1 cellular context compared by ENCODE assay signal in genomic region chr15:90994417-90995311, GRCh38.
TF ChIP-seq lines count a peak whose summit lies in the region.

Gene PRC1 (minus strand): TSS chr15:90994535. CDS start chr15:90994417, 118 bp downstream.

TF ChIP-seq in HepG2, 621 proteins besides CTCF, POLR2A, EP300 and RAD21 (continued from another document and continues in another):
- no peak for TF ChIP-seq TRIM22 (IDR thresholded peaks at IDR 0.05)
- TF ChIP-seq ZNF263 (CRISPR knock-in tag; IDR thresholded peaks at IDR 0.05) = peak; percentile 76
- peak; percentile 83; the same call in 1 of the 2 replicates for TF ChIP-seq ZNF747 (CRISPR knock-in tag; IDR thresholded peaks at IDR 0.05; ENCODE audit: borderline replicate concordance)
- no peak for TF ChIP-seq ZFP36L2 (CRISPR knock-in tag; IDR thresholded peaks at IDR 0.05)
- peak; percentile 98 for TF ChIP-seq SAP130 (CRISPR knock-in tag; IDR thresholded peaks at IDR 0.05; ENCODE audit: low read depth)
- no peak for TF ChIP-seq DPF2 (CRISPR knock-in tag; IDR thresholded peaks at IDR 0.05; ENCODE audit: borderline replicate concordance, low read depth)
- TF ChIP-seq SNRNP70 (IDR thresholded peaks at IDR 0.05; ENCODE audit: low read depth, low read length) = no peak
- TF ChIP-seq NCOR1 (IDR thresholded peaks at IDR 0.05; ENCODE audit: borderline replicate concordance, low read length) = no peak
- 0 out of 2 replicates have a peak, but pooled peaks have one; percentile 31 for TF ChIP-seq BHLHE40 (IDR thresholded peaks at IDR 0.05; ENCODE audit: low read length)
- TF ChIP-seq ZNF724P (CRISPR knock-in tag; IDR thresholded peaks at IDR 0.05; ENCODE audit: borderline replicate concordance) = peak; percentile 58; the same call in 1 of the 2 replicates
- no peak for TF ChIP-seq ZNF326 (CRISPR knock-in tag; IDR thresholded peaks at IDR 0.05; ENCODE audit: borderline replicate concordance)
- no peak for TF ChIP-seq EEA1 (CRISPR knock-in tag; IDR thresholded peaks at IDR 0.05; ENCODE audit: borderline replicate concordance)
- no peak for TF ChIP-seq ZNF550 (CRISPR knock-in tag; IDR thresholded peaks at IDR 0.05; ENCODE audit: borderline replicate concordance)
- TF ChIP-seq ZNF503 (CRISPR knock-in tag; IDR thresholded peaks at IDR 0.05) = no peak
- TF ChIP-seq SRSF4 (IDR thresholded peaks at IDR 0.05; ENCODE audit: low read depth, low read length, poor library complexity, severe bottlenecking) = no peak
- no peak for TF ChIP-seq SOX13 (IDR thresholded peaks at IDR 0.05)
- peak in 1 of 2 experiments; percentile 52; a peak in 1 of 4 replicates for TF ChIP-seq SOX13 (CRISPR knock-in tag; conservative IDR thresholded peaks at IDR 0.05 in 1 of 2, IDR thresholded peaks at IDR 0.05 in 1 of 2)
- no peak for TF ChIP-seq ZNF414 (CRISPR knock-in tag; IDR thresholded peaks at IDR 0.05)
- TF ChIP-seq SMYD3 (CRISPR knock-in tag; IDR thresholded peaks at IDR 0.05) = no peak
- peak; percentile 50; the same call in 1 of the 2 replicates for TF ChIP-seq SP5 (CRISPR knock-in tag; IDR thresholded peaks at IDR 0.05; ENCODE audit: borderline replicate concordance, low read depth)
- TF ChIP-seq TEAD3 (CRISPR knock-in tag; optimal IDR thresholded peaks at IDR 0.05; ENCODE audit: borderline replicate concordance) = peak; percentile 53
- no peak for TF ChIP-seq ZNF781 (CRISPR knock-in tag; IDR thresholded peaks at IDR 0.05; ENCODE audit: borderline replicate concordance, not compliant biosample characterization)
- TF ChIP-seq TFAP4 (IDR thresholded peaks at IDR 0.05; ENCODE audit: borderline replicate concordance, low read depth) = peak; percentile 41; the same call in 1 of the 2 replicates
- no peak for TF ChIP-seq ZNF235 (CRISPR knock-in tag; IDR thresholded peaks at IDR 0.05; ENCODE audit: borderline replicate concordance)
- peak; percentile 93; the same call in 1 of the 2 replicates for TF ChIP-seq ZNF878 (CRISPR knock-in tag; IDR thresholded peaks at IDR 0.05)
- TF ChIP-seq MLLT10 (CRISPR knock-in tag; IDR thresholded peaks at IDR 0.05) = no peak
- peak; percentile 81 for TF ChIP-seq PTBP1 (IDR thresholded peaks at IDR 0.05; ENCODE audit: low read depth, low read length, poor library complexity, severe bottlenecking)
- TF ChIP-seq GATA4 (IDR thresholded peaks at IDR 0.05; ENCODE audit: borderline replicate concordance, low read depth) = peak; percentile 67; the same call in 1 of the 2 replicates
- TF ChIP-seq ZNF224 (CRISPR knock-in tag; IDR thresholded peaks at IDR 0.05) = no peak
- TF ChIP-seq IRX3 (CRISPR knock-in tag; IDR thresholded peaks at IDR 0.05; ENCODE audit: borderline replicate concordance, low read depth) = peak; percentile 94
- peak; percentile 77 for TF ChIP-seq ZGPAT (CRISPR knock-in tag; IDR thresholded peaks at IDR 0.05)
- no peak for TF ChIP-seq ZNF337 (CRISPR knock-in tag; IDR thresholded peaks at IDR 0.05; ENCODE audit: borderline replicate concordance, low read depth)
- TF ChIP-seq, protein P1, sequence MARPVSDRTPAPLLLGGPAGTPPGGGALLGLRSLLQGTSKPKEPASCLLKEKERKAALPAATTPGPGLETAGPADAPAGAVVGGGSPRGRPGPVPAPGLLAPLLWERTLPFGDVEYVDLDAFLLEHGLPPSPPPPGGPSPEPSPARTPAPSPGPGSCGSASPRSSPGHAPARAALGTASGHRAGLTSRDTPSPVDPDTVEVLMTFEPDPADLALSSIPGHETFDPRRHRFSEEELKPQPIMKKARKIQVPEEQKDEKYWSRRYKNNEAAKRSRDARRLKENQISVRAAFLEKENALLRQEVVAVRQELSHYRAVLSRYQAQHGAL (CRISPR knock-in tag; IDR thresholded peaks at IDR 0.05; ENCODE audit: not compliant biosample characterization) = no peak
- TF ChIP-seq BRD4 (CRISPR knock-in tag; IDR thresholded peaks at IDR 0.05) = peak; percentile 19
- TF ChIP-seq PHB2 (IDR thresholded peaks at IDR 0.05; ENCODE audit: partially characterized antibody) = no peak
- TF ChIP-seq ZNF441 (CRISPR knock-in tag; IDR thresholded peaks at IDR 0.05; ENCODE audit: borderline replicate concordance) = peak; percentile 81; the same call in 1 of the 2 replicates
- TF ChIP-seq, protein P2, sequence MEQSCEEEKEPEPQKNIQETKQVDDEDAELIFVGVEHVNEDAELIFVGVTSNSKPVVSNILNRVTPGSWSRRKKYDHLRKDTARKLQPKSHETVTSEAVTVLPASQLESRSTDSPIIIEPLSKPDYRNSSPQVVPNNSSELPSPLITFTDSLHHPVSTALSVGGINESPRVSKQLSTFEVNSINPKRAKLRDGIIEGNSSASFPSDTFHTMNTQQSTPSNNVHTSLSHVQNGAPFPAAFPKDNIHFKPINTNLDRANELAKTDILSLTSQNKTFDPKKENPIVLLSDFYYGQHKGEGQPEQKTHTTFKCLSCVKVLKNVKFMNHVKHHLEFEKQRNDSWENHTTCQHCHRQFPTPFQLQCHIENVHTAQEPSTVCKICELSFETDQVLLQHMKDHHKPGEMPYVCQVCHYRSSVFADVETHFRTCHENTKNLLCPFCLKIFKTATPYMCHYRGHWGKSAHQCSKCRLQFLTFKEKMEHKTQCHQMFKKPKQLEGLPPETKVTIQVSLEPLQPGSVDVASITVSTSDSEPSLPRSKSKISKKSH (CRISPR knock-in tag; IDR thresholded peaks at IDR 0.05; ENCODE audit: borderline replicate concordance) = peak; percentile 72; the same call in 1 of the 2 replicates
- TF ChIP-seq ZNF17 (CRISPR knock-in tag; IDR thresholded peaks at IDR 0.05) = no peak
- no peak for TF ChIP-seq ZNF672 (CRISPR knock-in tag; IDR thresholded peaks at IDR 0.05)
- TF ChIP-seq, protein P3, sequence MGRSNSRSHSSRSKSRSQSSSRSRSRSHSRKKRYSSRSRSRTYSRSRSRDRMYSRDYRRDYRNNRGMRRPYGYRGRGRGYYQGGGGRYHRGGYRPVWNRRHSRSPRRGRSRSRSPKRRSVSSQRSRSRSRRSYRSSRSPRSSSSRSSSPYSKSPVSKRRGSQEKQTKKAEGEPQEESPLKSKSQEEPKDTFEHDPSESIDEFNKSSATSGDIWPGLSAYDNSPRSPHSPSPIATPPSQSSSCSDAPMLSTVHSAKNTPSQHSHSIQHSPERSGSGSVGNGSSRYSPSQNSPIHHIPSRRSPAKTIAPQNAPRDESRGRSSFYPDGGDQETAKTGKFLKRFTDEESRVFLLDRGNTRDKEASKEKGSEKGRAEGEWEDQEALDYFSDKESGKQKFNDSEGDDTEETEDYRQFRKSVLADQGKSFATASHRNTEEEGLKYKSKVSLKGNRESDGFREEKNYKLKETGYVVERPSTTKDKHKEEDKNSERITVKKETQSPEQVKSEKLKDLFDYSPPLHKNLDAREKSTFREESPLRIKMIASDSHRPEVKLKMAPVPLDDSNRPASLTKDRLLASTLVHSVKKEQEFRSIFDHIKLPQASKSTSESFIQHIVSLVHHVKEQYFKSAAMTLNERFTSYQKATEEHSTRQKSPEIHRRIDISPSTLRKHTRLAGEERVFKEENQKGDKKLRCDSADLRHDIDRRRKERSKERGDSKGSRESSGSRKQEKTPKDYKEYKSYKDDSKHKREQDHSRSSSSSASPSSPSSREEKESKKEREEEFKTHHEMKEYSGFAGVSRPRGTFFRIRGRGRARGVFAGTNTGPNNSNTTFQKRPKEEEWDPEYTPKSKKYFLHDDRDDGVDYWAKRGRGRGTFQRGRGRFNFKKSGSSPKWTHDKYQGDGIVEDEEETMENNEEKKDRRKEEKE (IDR thresholded peaks at IDR 0.05) = no peak
- TF ChIP-seq ZBTB7A (CRISPR knock-in tag; IDR thresholded peaks at IDR 0.05) = no peak
- peak; percentile 90 for TF ChIP-seq CHD2 (IDR thresholded peaks at IDR 0.05; ENCODE audit: low read depth, low read length)
- no peak for TF ChIP-seq ZNF7 (CRISPR knock-in tag; IDR thresholded peaks at IDR 0.05)
- TF ChIP-seq THYN1 (CRISPR knock-in tag; IDR thresholded peaks at IDR 0.05; ENCODE audit: borderline replicate concordance, low read depth) = no peak
- TF ChIP-seq, protein P4, sequence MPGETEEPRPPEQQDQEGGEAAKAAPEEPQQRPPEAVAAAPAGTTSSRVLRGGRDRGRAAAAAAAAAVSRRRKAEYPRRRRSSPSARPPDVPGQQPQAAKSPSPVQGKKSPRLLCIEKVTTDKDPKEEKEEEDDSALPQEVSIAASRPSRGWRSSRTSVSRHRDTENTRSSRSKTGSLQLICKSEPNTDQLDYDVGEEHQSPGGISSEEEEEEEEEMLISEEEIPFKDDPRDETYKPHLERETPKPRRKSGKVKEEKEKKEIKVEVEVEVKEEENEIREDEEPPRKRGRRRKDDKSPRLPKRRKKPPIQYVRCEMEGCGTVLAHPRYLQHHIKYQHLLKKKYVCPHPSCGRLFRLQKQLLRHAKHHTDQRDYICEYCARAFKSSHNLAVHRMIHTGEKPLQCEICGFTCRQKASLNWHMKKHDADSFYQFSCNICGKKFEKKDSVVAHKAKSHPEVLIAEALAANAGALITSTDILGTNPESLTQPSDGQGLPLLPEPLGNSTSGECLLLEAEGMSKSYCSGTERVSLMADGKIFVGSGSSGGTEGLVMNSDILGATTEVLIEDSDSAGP (CRISPR knock-in tag; IDR thresholded peaks at IDR 0.05; ENCODE audit: borderline replicate concordance) = peak; percentile 75; the same call in 1 of the 2 replicates
- TF ChIP-seq ZFP41 (CRISPR knock-in tag; IDR thresholded peaks at IDR 0.05; ENCODE audit: borderline replicate concordance) = no peak
- no peak for TF ChIP-seq ZEB1 (IDR thresholded peaks at IDR 0.05; ENCODE audit: insufficient replicate concordance, low read depth)
- TF ChIP-seq ZNF891 (CRISPR knock-in tag; IDR thresholded peaks at IDR 0.05) = peak; percentile 73; the same call in 1 of the 2 replicates
- peak; percentile 95 for TF ChIP-seq NFYB (CRISPR knock-in tag; IDR thresholded peaks at IDR 0.05)
- TF ChIP-seq ZBTB4 (CRISPR knock-in tag; IDR thresholded peaks at IDR 0.05; ENCODE audit: borderline replicate concordance) = no peak
- no peak for TF ChIP-seq ZNF615 (CRISPR knock-in tag; IDR thresholded peaks at IDR 0.05; ENCODE audit: borderline replicate concordance)
